ENCODE assay signal across 14 cellular contexts in the genomic region with DNA sequence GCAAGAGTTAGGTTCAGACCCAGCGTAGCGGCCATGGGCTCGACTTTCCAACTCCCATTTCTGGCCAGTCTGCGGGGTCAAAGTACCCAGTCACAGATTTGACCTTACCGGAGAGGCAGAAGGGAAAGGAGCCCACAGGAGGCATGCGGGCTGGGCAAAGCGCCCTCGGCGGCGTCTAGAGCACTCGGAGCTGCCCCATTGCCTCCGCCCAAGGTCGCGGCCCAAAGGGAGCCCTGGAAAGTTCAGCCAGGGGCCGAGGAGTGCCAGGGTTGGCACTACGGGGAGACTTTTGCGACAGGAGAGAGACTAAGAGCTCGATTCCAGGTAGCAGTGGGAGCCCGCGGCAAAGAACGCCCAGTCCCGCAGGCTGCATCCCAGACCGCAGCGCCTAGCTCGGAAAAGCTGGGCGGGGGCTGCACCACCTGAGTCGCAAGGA. TPM values are rescaled to one million over a fixed set of nuclear protein-coding genes. Genes with fewer than 3 reads are reported as not detected.
DNase-seq lines count a peak whose midpoint lies in the region; ATAC-seq and TF ChIP-seq lines count a peak whose summit lies in the region.
"Had no signal": no experiment of that assay in that cellular context is flagged by ENCODE, and none has a peak within 500 bp of the region (broad histone marks: within the 10 kb centered on the region; RNA-seq: fewer than 3 reads in every experiment).

No MANE protein-coding gene starts in this region.

- H3K27ac Mint-ChIP-seq in endothelial cell (ENCODE audit: unreplicated experiment) = no peak overlapping the region
- H3K27ac Mint-ChIP-seq: activated B cell treated with CpG ODN at 0.5 μM for 24 hours had no signal

- H3K36me3 ChIP-seq in NT2/D1 (ENCODE audit: insufficient read depth, insufficient read length, low read length) (no peaks in the 10 kb centered on the region), mucosa of rectum (ENCODE audit: control insufficient read depth in 2 of 2, insufficient read depth in 2 of 2, low read length in 2 of 2) (no peaks in the 10 kb centered on the region), gastroesophageal sphincter (no peaks in the 10 kb centered on the region)
- H3K36me3 ChIP-seq: MG63, SJCRH30 had no signal

- H3K9me3 ChIP-seq in NT2/D1 (ENCODE audit: insufficient read depth, low read length) (no peaks in the 10 kb centered on the region), mucosa of rectum (ENCODE audit: control insufficient read depth in 2 of 2, low read length in 2 of 2) (no peaks in the 10 kb centered on the region), gastroesophageal sphincter (no peaks in the 10 kb centered on the region)
- H3K9me3 ChIP-seq: MG63, SJCRH30 had no signal

- no peak for TF ChIP-seq EP300 in gastroesophageal sphincter (IDR thresholded peaks at IDR 0.05)

- DNase-seq in NT2/D1 (ENCODE audit: low read depth, low spot score) (no peak), endothelial cell (ENCODE audit: low spot score) (no peak), substantia nigra (lab: John Stamatoyannopoulos, UW) (no peak), dermis blood vessel endothelial cell (no peak), NCI-H510A (lab: John Stamatoyannopoulos, UW) (no peak)
- DNase-seq: activated B cell treated with CpG ODN at 0.5 μM for 24 hours; NCI-H524 treated with DMSO at 0.1 percent for 48 hours; SJCRH30; stimulated activated CD4-positive, alpha-beta T cell treated with anti-CD3 and anti-CD28 coated beads, Interleukin-4, amount 100 ng/mL, for 1 hour had no signal

- no peak for TF ChIP-seq CTCF in endothelial cell (IDR thresholded peaks at IDR 0.05; ENCODE audit: unreplicated experiment)
- no peak for TF ChIP-seq CTCF in gastroesophageal sphincter (IDR thresholded peaks at IDR 0.05)

- H3K4me3 Mint-ChIP-seq in endothelial cell (ENCODE audit: unreplicated experiment) = peak overlapping the region; percentile 65
- H3K4me3 Mint-ChIP-seq: activated B cell treated with CpG ODN at 0.5 μM for 24 hours had no signal

- H3K4me3 ChIP-seq in NT2/D1 (ENCODE audit: insufficient read length, low read depth) (peak overlapping the region; percentile 79), mucosa of rectum (ENCODE audit: low read length in 2 of 2) (peak overlapping the region; percentile 55 to 61), gastroesophageal sphincter (peak overlapping the region in 1 of 2 donors; percentile 47)
- H3K4me3 ChIP-seq: SJCRH30 had no signal

- no peaks in the 10 kb centered on the region for H3K36me3 Mint-ChIP-seq in endothelial cell (ENCODE audit: low read depth, unreplicated experiment)

- H3K9ac ChIP-seq in NT2/D1 (ENCODE audit: insufficient read length, low read depth) = peak overlapping the region; percentile 83
- H3K9ac ChIP-seq in mucosa of rectum (ENCODE audit: low read depth in 1 of 2, low read length in 2 of 2) = peak overlapping the region in 1 of 2 donors; percentile 51

- no peaks in the 10 kb centered on the region for H3K9me3 Mint-ChIP-seq in endothelial cell (ENCODE audit: unreplicated experiment)
- H3K9me3 Mint-ChIP-seq: activated B cell treated with CpG ODN at 0.5 μM for 24 hours had no signal

- H3K4me1 Mint-ChIP-seq in endothelial cell (ENCODE audit: unreplicated experiment) = no peaks in the 10 kb centered on the region
- H3K4me1 Mint-ChIP-seq: activated B cell treated with CpG ODN at 0.5 μM for 24 hours had no signal

- 49% methylated on average over 20 of the region's 27 CpGs; no CpG with 5 or more reads in 1 of the 2 donors for WGBS in gastroesophageal sphincter (ENCODE audit: low coverage in 1 of 2), 2 donors

- H3K4me1 ChIP-seq in NT2/D1 (ENCODE audit: insufficient read depth, insufficient read length) (peaks cover 2% of the 10 kb centered on the region), mucosa of rectum (ENCODE audit: control insufficient read depth in 2 of 2, insufficient read depth in 2 of 2, low read length in 2 of 2) (peaks cover 0 to 2% of the 10 kb centered on the region in 2 donors), gastroesophageal sphincter (peaks cover 0 to 11% (median 0%) of the 10 kb centered on the region in 3 donors)

- TF ChIP-seq POLR2A in gastroesophageal sphincter (IDR thresholded peaks at IDR 0.05) = no peak

- peaks cover 58% of the 10 kb centered on the region for H3K27me3 ChIP-seq in NT2/D1 (ENCODE audit: insufficient read depth, insufficient read length)
- peaks cover 3 to 5% of the 10 kb centered on the region in 2 donors for H3K27me3 ChIP-seq in mucosa of rectum (ENCODE audit: control insufficient read depth in 2 of 2, insufficient read depth in 2 of 2, low read length in 2 of 2)
- H3K27me3 ChIP-seq in gastroesophageal sphincter = peaks cover 50% of the 10 kb centered on the region
- H3K27me3 ChIP-seq: SJCRH30 had no signal

- ATAC-seq in gastroesophageal sphincter (no peak), GM21529 (IDR thresholded peaks at IDR 0.05; ENCODE audit: unreplicated experiment) (no peak)

- H3K27ac ChIP-seq in mucosa of rectum (ENCODE audit: low read depth in 2 of 2, low read length in 2 of 2) (no peak overlapping the region), substantia nigra (ENCODE audit: low read depth, low read length, poor library complexity, severe bottlenecking) (peak overlapping the region; percentile 10), gastroesophageal sphincter (no peak overlapping the region)
- H3K27ac ChIP-seq: SJCRH30 had no signal

- peaks cover 11% of the 10 kb centered on the region for H3K27me3 Mint-ChIP-seq in endothelial cell (ENCODE audit: unreplicated experiment)

RNA-seq across cellular contexts. Expression of a gene that starts 0.9 kb away (rescaled TPM):
- total RNA-seq in endothelial cell (ENCODE audit: unreplicated experiment) (1.4 TPM), dermis blood vessel endothelial cell (not detected in 2 replicates), gastroesophageal sphincter (under 1 TPM; 0.16 to 0.73 (median 0.29) TPM)
- total RNA-seq: activated B cell treated with CpG ODN at 0.5 μM for 24 hours, glomerular endothelial cell had no signal
